ENCODE assay signal across 8 cellular contexts in the genomic region with DNA sequence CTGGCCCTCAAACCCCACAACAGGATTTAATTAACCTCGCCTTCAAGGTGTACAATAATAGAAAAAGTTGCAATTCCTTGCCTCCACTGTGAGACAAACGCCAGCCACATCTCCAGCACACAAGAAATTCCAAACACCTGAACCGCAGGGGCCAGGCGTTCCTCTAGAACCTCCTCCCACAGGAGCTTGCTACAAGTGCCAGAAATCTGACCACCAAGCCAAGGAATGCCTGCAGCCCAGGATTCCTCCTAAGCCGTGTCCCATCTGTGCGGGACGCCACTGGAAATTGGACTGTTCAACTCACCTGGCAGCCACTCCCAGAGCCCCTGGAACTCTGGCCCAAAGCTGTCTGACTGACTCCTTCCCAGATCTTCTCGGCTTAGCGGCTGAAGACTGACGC.
A peak's percentile ranks its signal among the peaks of the same experiment; 100 is the strongest.
DNase-seq lines count a peak whose midpoint lies in the region; ATAC-seq and TF ChIP-seq lines count a peak whose summit lies in the region.
"Not testable (repeated sequence)": the region's sequence is repeated elsewhere in the genome, so short reads cannot be mapped to it uniquely, and the experiment has no call there.

No MANE protein-coding gene starts in this region.

- peak overlapping the region; percentile 47; the same call in 1 of the 2 replicates for H3K4me3 ChIP-seq in GM23338
- H3K4me3 ChIP-seq in HUES48 (ENCODE audit: low read depth, low read length) = peak overlapping the region; percentile 47
- H3K4me3 ChIP-seq in HUES64 (ENCODE audit: low read length) = peak overlapping the region; percentile 41
- not testable (repeated sequence) for H3K4me3 ChIP-seq in esophagus muscularis mucosa
- H3K4me3 ChIP-seq in iPS-11a (ENCODE audit: low read depth, low read length) = peak overlapping the region; percentile 13

- H3K27ac ChIP-seq in GM23338 (ENCODE audit: low read depth); HUES48 (ENCODE audit: low read depth, low read length); HUES64 (ENCODE audit: low read depth, low read length); esophagus muscularis mucosa (replicated peaks in 1 of 4): not testable (repeated sequence)

- not testable (repeated sequence) for H3K9me2 ChIP-seq in GM23338 (ENCODE audit: insufficient read depth)

- TF ChIP-seq POLR2A in esophagus muscularis mucosa (IDR thresholded peaks at IDR 0.05; ENCODE audit: low read depth) = not testable (repeated sequence)

- DNase-seq in ELF-1 (ENCODE audit: low read depth, low spot score) (peak; percentile 23), esophagus muscularis mucosa (ENCODE audit: extremely low spot score) (peak; percentile 50), islet precursor cell (peak; percentile 71)
- not testable (repeated sequence) for DNase-seq in GM23338 (ENCODE audit: low spot score); activated T-cell treated with anti-CD3 and anti-CD28 coated beads, Interleukin-2, amount 50 U/mL, for 72 hours

- H3K9me3 Mint-ChIP-seq in GM23338; activated T-cell treated with anti-CD3 and anti-CD28 coated beads, Interleukin-2, amount 50 U/mL, for 72 hours: not testable (repeated sequence)

- not testable (repeated sequence) for H3K9me3 ChIP-seq in HUES48 (ENCODE audit: control insufficient read depth, insufficient read depth, low read length); HUES64 (ENCODE audit: insufficient read depth, low read depth, low read length); esophagus muscularis mucosa

- H4K20me1 ChIP-seq in GM23338 (replicated peaks; ENCODE audit: insufficient read depth) = not testable (repeated sequence)

- H3K27me3 ChIP-seq in GM23338 (ENCODE audit: insufficient read depth); HUES48 (ENCODE audit: control insufficient read depth, insufficient read depth, low read length); HUES64 (ENCODE audit: insufficient read depth, low read length); esophagus muscularis mucosa: not testable (repeated sequence)

- not testable (repeated sequence) for H3K9ac ChIP-seq in HUES48 (ENCODE audit: low read depth, low read length); HUES64 (ENCODE audit: low read depth, low read length)

- H3K79me2 ChIP-seq in GM23338 (replicated peaks; ENCODE audit: insufficient read depth) = not testable (repeated sequence)

- intact Hi-C loops in esophagus muscularis mucosa (cut with DNase I) = not testable (repeated sequence)

- peak overlapping the region; percentile 46; the same call in 1 of the 2 replicates for H3K4me2 ChIP-seq in GM23338

- peaks cover 62% of the 10 kb centered on the region for H3K4me1 Mint-ChIP-seq in GM23338
- H3K4me1 Mint-ChIP-seq in activated T-cell treated with anti-CD3 and anti-CD28 coated beads, Interleukin-2, amount 50 U/mL, for 72 hours (ENCODE audit: low read depth) = not testable (repeated sequence)

- H3F3A ChIP-seq in GM23338 (replicated peaks; ENCODE audit: low read depth) = peaks cover 16% of the 10 kb centered on the region

- H3K4me1 ChIP-seq in GM23338 (ENCODE audit: insufficient read depth) (peaks cover 62% of the 10 kb centered on the region), HUES48 (ENCODE audit: control insufficient read depth, insufficient read depth, low read length) (peaks cover 20% of the 10 kb centered on the region), HUES64 (ENCODE audit: insufficient read depth, low read length) (peaks cover 14% of the 10 kb centered on the region; the same call in 1 of the 2 replicates)
- not testable (repeated sequence) for H3K4me1 ChIP-seq in esophagus muscularis mucosa

- not testable (repeated sequence) for H3K36me3 Mint-ChIP-seq in GM23338 (ENCODE audit: low read depth); activated T-cell treated with anti-CD3 and anti-CD28 coated beads, Interleukin-2, amount 50 U/mL, for 72 hours (ENCODE audit: insufficient read depth in 2 of 2)

- peaks cover 26% of the 10 kb centered on the region for H3K27me3 Mint-ChIP-seq in GM23338 (ENCODE audit: insufficient read depth, low read depth, poor library complexity)
- not testable (repeated sequence) for H3K27me3 Mint-ChIP-seq in activated T-cell treated with anti-CD3 and anti-CD28 coated beads, Interleukin-2, amount 50 U/mL, for 72 hours (ENCODE audit: low read depth)

- not testable (repeated sequence) for TF ChIP-seq EP300 in esophagus muscularis mucosa (IDR thresholded peaks at IDR 0.05)

- WGBS in HUES64 = 20% methylated on average over 10 of the region's 10 CpGs
- WGBS in esophagus muscularis mucosa = 89% methylated on average over 10 of the region's 10 CpGs

- not testable (repeated sequence) for TF ChIP-seq CTCF in GM23338 (conservative IDR thresholded peaks at IDR 0.05; ENCODE audit: low read depth in 2 of 2); esophagus muscularis mucosa (IDR thresholded peaks at IDR 0.05)

- not testable (repeated sequence) for H2AFZ ChIP-seq in GM23338

- not testable (repeated sequence) for H3K4me3 Mint-ChIP-seq in GM23338; activated T-cell treated with anti-CD3 and anti-CD28 coated beads, Interleukin-2, amount 50 U/mL, for 72 hours

- ATAC-seq in GM23338; activated T-cell treated with anti-CD3 and anti-CD28 coated beads, Interleukin-2, amount 50 U/mL, for 72 hours (replicated peaks in 1 of 2): not testable (repeated sequence)

- not testable (repeated sequence) for H3K36me3 ChIP-seq in GM23338 (ENCODE audit: insufficient read depth); esophagus muscularis mucosa
- H3K36me3 ChIP-seq in HUES48 (ENCODE audit: control insufficient read depth, insufficient read depth, low read length) (peaks cover 11% of the 10 kb centered on the region), HUES64 (ENCODE audit: insufficient read depth, low read length) (peaks cover 13% of the 10 kb centered on the region; the same call in 1 of the 2 replicates)

- H3K27ac Mint-ChIP-seq in GM23338 = not testable (repeated sequence)
- peak overlapping the region; percentile 36 for H3K27ac Mint-ChIP-seq in activated T-cell treated with anti-CD3 and anti-CD28 coated beads, Interleukin-2, amount 50 U/mL, for 72 hours
